In the genomic region with DNA sequence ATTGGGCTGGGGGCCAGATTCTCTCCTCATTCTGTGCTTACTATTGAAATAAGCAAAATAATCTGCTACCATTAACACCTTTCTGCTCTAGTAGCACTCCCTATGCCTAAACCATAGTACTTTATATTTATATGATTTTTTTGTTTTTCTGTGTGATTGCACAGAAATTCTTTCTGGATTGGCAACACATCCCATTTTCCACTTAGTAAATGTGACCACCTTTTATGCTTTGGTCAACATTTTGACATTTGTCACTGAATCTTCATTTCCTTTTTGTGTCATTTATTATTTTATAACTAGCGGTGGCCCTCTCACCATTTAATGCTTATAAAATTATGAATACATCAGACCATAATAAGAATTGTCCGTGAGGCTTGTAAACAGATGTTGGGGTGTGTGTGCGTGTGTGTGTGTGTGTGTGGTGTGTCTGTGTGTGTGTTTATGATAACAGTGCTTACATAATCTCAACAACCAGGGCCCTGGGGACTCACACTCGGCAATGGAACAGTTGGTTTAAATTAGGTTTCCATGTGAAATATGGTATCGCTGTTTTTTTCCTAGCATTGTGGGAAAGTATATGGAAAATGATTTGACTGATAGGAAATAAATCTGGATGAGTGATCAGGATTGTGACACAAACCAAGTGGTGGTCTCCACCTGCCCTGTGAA, we compare ENCODE assay signal across 1 cellular context.
TF ChIP-seq lines count a peak whose summit lies in the region.

No MANE protein-coding gene starts in this region.

TF ChIP-seq in IMR-90, 13 proteins besides CTCF, POLR2A, EP300 and RAD21 (continued from another document):
- TF ChIP-seq MAFK (IDR thresholded peaks at IDR 0.05; ENCODE audit: low read depth, low read length) (no peak), BHLHE40 (IDR thresholded peaks at IDR 0.05; ENCODE audit: low read depth, low read length) (no peak), CHD1 (IDR thresholded peaks at IDR 0.05; ENCODE audit: low read depth, low read length) (no peak)
- TF ChIP-seq, protein P1, sequence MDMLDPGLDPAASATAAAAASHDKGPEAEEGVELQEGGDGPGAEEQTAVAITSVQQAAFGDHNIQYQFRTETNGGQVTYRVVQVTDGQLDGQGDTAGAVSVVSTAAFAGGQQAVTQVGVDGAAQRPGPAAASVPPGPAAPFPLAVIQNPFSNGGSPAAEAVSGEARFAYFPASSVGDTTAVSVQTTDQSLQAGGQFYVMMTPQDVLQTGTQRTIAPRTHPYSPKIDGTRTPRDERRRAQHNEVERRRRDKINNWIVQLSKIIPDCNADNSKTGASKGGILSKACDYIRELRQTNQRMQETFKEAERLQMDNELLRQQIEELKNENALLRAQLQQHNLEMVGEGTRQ (IDR thresholded peaks at IDR 0.05; ENCODE audit: low read depth, low read length): no peak
